In the genomic region with DNA sequence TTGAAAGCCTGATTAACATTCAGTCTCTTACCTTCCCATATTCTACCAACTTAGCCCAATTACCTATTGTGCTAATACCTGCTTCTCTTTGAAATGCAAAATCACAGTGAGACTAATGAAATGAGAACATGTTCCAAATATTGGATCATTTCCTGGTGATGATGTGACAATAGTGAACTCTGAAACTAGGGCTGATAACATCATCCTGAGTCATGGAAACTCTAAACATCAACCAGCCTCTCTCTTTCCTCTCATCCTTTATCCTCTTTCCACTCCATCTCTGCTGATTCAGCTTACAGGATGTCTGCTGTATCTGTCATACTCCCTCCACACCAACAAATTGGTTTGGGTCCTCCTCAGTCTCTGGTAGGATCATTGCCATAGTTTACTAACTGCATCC, we compare ENCODE assay signal across 18 cellular contexts.
A peak's percentile ranks its signal among the peaks of the same experiment; 100 is the strongest.
DNase-seq lines count a peak whose midpoint lies in the region; ATAC-seq and TF ChIP-seq lines count a peak whose summit lies in the region.
"Had no signal": no experiment of that assay in that cellular context is flagged by ENCODE, and none has a peak within 500 bp of the region (broad histone marks: within the 10 kb centered on the region; RNA-seq: fewer than 3 reads in every experiment).

No MANE protein-coding gene starts in this region.

- no peak for ATAC-seq in HG03565 (IDR thresholded peaks at IDR 0.05; ENCODE audit: unreplicated experiment)
- ATAC-seq: mucosa of descending colon had no signal

- peak; percentile 50 for DNase-seq in AG08395 (ENCODE audit: low spot score)
- peak; percentile 93 for DNase-seq in HT1080 (ENCODE audit: low read depth)
- peak; percentile 3 to 86 for DNase-seq in cardiac fibroblast (ENCODE audit: low read depth in 2 of 2)
- DNase-seq in kidney epithelial cell (ENCODE audit: low read depth): peak; percentile 32
- no peak for DNase-seq in NCI-H2029 (lab: John Stamatoyannopoulos, UW)
- DNase-seq in DMS79 (lab: John Stamatoyannopoulos, UW): no peak
- no peak for DNase-seq in activated T-cell treated with anti-CD3 and anti-CD28 coated beads, Interleukin-2, amount 50 U/mL, for 48 hours
- DNase-seq: activated CD4-positive, alpha-beta memory T cell treated with anti-CD3 and anti-CD28 coated beads for 36 hours; adrenal gland; colonic mucosa; mucosa of descending colon; NCI-H1092; NCI-H2171; NK-92 treated with Interleukin-12 subunit alpha and Interleukin-12 subunit beta, amount 100 ng/mL, for 24 hours; ovary; SJCRH30; spleen had no signal

- H3K4me3 ChIP-seq in cardiac fibroblast (replicated peaks in 1 of 2; ENCODE audit: low read depth in 2 of 2, low read length in 2 of 2): no peak overlapping the region
- no peak overlapping the region for H3K4me3 ChIP-seq in kidney epithelial cell (ENCODE audit: low read depth, low read length)
- H3K4me3 ChIP-seq: adrenal gland, colonic mucosa, mucosa of descending colon, ovary, SJCRH30, spleen had no signal

- no peaks in the 10 kb centered on the region for H3K27me3 ChIP-seq in kidney epithelial cell (ENCODE audit: control insufficient read depth, insufficient read depth, low read length)
- H3K27me3 ChIP-seq: adrenal gland, colonic mucosa, ovary, SJCRH30, spleen had no signal

- TF ChIP-seq CTCF in cardiac fibroblast (IDR thresholded peaks at IDR 0.05; ENCODE audit: low read depth, low read length) (no peak), kidney epithelial cell (IDR thresholded peaks at IDR 0.05; ENCODE audit: insufficient read depth, low read length, poor library complexity, severe bottlenecking) (no peak)

- H3K36me3 ChIP-seq in kidney epithelial cell (ENCODE audit: control insufficient read depth, insufficient read depth, low read length): no peaks in the 10 kb centered on the region
- H3K36me3 ChIP-seq: adrenal gland, colonic mucosa, ovary, SJCRH30, spleen had no signal

Comparison
In these comparisons a context has a peak if more than half of its experiments do, and no peak if none do; other contexts are left out.
1. DNase-seq: peak in AG08395 (single experiment), HT1080 (single experiment), cardiac fibroblast (2 of 2) and kidney epithelial cell (single experiment); none in NCI-H2029 (single experiment), DMS79 (single experiment) and activated T-cell treated with anti-CD3 and anti-CD28 coated beads, Interleukin-2, amount 50 U/mL, for 48 hours (0 of 2).